Comparison of ENCODE assay signal across 27 cellular contexts in genomic region chr10:91787258-91787657, GRCh38. TPM values are rescaled to one million over a fixed set of nuclear protein-coding genes. Genes with fewer than 3 reads are reported as not detected.
A peak's percentile ranks its signal among the peaks of the same experiment; 100 is the strongest.
DNase-seq lines count a peak whose midpoint lies in the region; ATAC-seq, FAIRE-seq and TF ChIP-seq lines count a peak whose summit lies in the region.
"Had no signal": no experiment of that assay in that cellular context is flagged by ENCODE, and none has a peak within 500 bp of the region (broad histone marks: within the 10 kb centered on the region; RNA-seq: fewer than 3 reads in every experiment).

No MANE protein-coding gene starts in this region.

- in situ Hi-C loops in HepG2 (cut with HindIII; ENCODE audit: extremely low pct_ligation_motif_present, low pct_unique_long_range_greater_than_20kb), result no loop called here

- H3K4me3 Mint-ChIP-seq in activated naive CD4-positive, alpha-beta T cell treated with anti-CD3 and anti-CD28 coated beads for 36 hours, result no peak overlapping the region
- H3K4me3 Mint-ChIP-seq: CD4-positive, alpha-beta T cell; HFFc6 had no signal

- H3K4me1 ChIP-seq in HepG2 (ENCODE audit: insufficient read depth, low read length), result peaks cover 13% of the 10 kb centered on the region
- H3K4me1 ChIP-seq in right lobe of liver, result peaks cover 0 to 4% (median 0%) of the 10 kb centered on the region in 4 donors
- peaks cover 4% of the 10 kb centered on the region for H3K4me1 ChIP-seq in foreskin keratinocyte
- H3K4me1 ChIP-seq: BLaER1 had no signal

- H3K36me3 Mint-ChIP-seq in activated naive CD4-positive, alpha-beta T cell treated with anti-CD3 and anti-CD28 coated beads for 36 hours (ENCODE audit: low read depth), result no peaks in the 10 kb centered on the region

- H3K9ac ChIP-seq in HepG2 (ENCODE audit: insufficient read depth, low read depth, low read length), result no peak overlapping the region
- H3K9ac ChIP-seq: BLaER1, SK-N-SH had no signal

- intact Hi-C loops in HepG2 (cut with micrococcal nuclease; ENCODE audit: unreplicated experiment), result no loop called here
- intact Hi-C loops in right lobe of liver (cut with DNase I), result no loop called here
- intact Hi-C loops in activated naive CD4-positive, alpha-beta T cell treated with anti-CD3 and anti-CD28 coated beads for 36 hours (cut with micrococcal nuclease), result no loop called here

- no peak overlapping the region for H3K27ac Mint-ChIP-seq in activated naive CD4-positive, alpha-beta T cell treated with anti-CD3 and anti-CD28 coated beads for 36 hours
- H3K27ac Mint-ChIP-seq: CD4-positive, alpha-beta T cell; HFFc6 had no signal

- no peak for TF ChIP-seq EP300 in HepG2 (IDR thresholded peaks at IDR 0.05; ENCODE audit: low read depth in 2 of 2, low read length in 2 of 2)
- TF ChIP-seq EP300 in HepG2 (CRISPR knock-in tag; IDR thresholded peaks at IDR 0.05; ENCODE audit: borderline replicate concordance), result no peak

- H3K36me3 ChIP-seq in HepG2 (replicated peaks in 1 of 2; ENCODE audit: control insufficient read depth in 1 of 2, insufficient read depth in 2 of 2, low read length in 2 of 2) (no peaks in the 10 kb centered on the region), right lobe of liver (no peaks in the 10 kb centered on the region), bronchial epithelial cell (ENCODE audit: control insufficient read depth, insufficient read depth, low read length) (no peaks in the 10 kb centered on the region), H7 (replicated peaks; ENCODE audit: control insufficient read depth, insufficient read depth, low read length) (no peaks in the 10 kb centered on the region)
- H3K36me3 ChIP-seq: BLaER1 had no signal

- peaks cover 8% of the 10 kb centered on the region for H3K27me3 Mint-ChIP-seq in activated naive CD4-positive, alpha-beta T cell treated with anti-CD3 and anti-CD28 coated beads for 36 hours (ENCODE audit: low read depth)
- H3K27me3 Mint-ChIP-seq: CD4-positive, alpha-beta T cell had no signal

- no peaks in the 10 kb centered on the region for H3K4me1 Mint-ChIP-seq in activated naive CD4-positive, alpha-beta T cell treated with anti-CD3 and anti-CD28 coated beads for 36 hours (ENCODE audit: low read depth)

- WGBS in HepG2 (ENCODE audit: low lambda C conversion rate), result 20% methylated on average over 2 of the region's 2 CpGs
- WGBS in right lobe of liver (ENCODE audit: insufficient coverage, low coverage, low lambda C conversion rate, missing lambda C conversion rate), result 75% methylated on average over 1 of the region's 2 CpGs

- no peaks in the 10 kb centered on the region for H3K79me2 ChIP-seq in HepG2 (ENCODE audit: insufficient read depth, low read length)

- no peak overlapping the region for H3K27ac ChIP-seq in HepG2 (ENCODE audit: extremely low read length, insufficient read depth, low read length)
- H3K27ac ChIP-seq in right lobe of liver, result no peak overlapping the region
- H3K27ac ChIP-seq in foreskin keratinocyte, result no peak overlapping the region
- H3K27ac ChIP-seq: BLaER1 had no signal

- CTCF ChIA-PET in HepG2 (lab: Yijun Ruan, JAX; ENCODE audit: low intra/inter-chr PET ratio, low total read pairs), result no interaction called here
- CTCF ChIA-PET in activated naive CD4-positive, alpha-beta T cell treated with anti-CD3 and anti-CD28 coated beads for 36 hours (lab: Charles Lee), result no interaction called here

- no peak overlapping the region for H2AFZ ChIP-seq in HepG2 (ENCODE audit: low read length)

- peak; percentile 69 for ATAC-seq in HepG2
- ATAC-seq in right lobe of liver, result no peak
- peak; percentile 10 for ATAC-seq in foreskin keratinocyte
- ATAC-seq in GM21576 (IDR thresholded peaks at IDR 0.05; ENCODE audit: unreplicated experiment), result no peak

- TF ChIP-seq CTCF in HepG2 (CRISPR knock-in tag; IDR thresholded peaks at IDR 0.05), result no peak
- no peak for TF ChIP-seq CTCF in right lobe of liver (IDR thresholded peaks at IDR 0.05)
- TF ChIP-seq CTCF in bronchial epithelial cell (IDR thresholded peaks at IDR 0.05; ENCODE audit: insufficient read depth, low read length, severe bottlenecking), result no peak
- no peak for TF ChIP-seq CTCF in foreskin keratinocyte (conservative IDR thresholded peaks at IDR 0.05)

- DNase-seq in HepG2 (ENCODE audit: low spot score) (no peak), right lobe of liver (no peak), bronchial epithelial cell (ENCODE audit: low read depth) (no peak), foreskin keratinocyte (no peak), H7 (no peak)
- DNase-seq in activated naive CD4-positive, alpha-beta T cell treated with anti-CD3 and anti-CD28 coated beads for 36 hours, result no peak
- DNase-seq: 8988T; CD4-positive, alpha-beta T cell; DMS53; HFFc6; KBM-7; MV-4-11; NCI-H1105; NCI-H1436 treated with DMSO at 0.1 percent for 48 hours; NCI-H1930; NCI-H2107; NCI-H446; NCI-H524 treated with DMSO at 0.1 percent for 48 hours; NCI-H774; SK-N-SH had no signal

- H3K27me3 ChIP-seq in HepG2 (ENCODE audit: control insufficient read depth in 1 of 2, insufficient read depth in 2 of 2, low read length in 2 of 2) (no peaks in the 10 kb centered on the region; a peak in 1 of 5 replicates), right lobe of liver (no peaks in the 10 kb centered on the region), bronchial epithelial cell (ENCODE audit: control insufficient read depth, insufficient read depth, low read length) (no peaks in the 10 kb centered on the region), foreskin keratinocyte (peaks cover 5% of the 10 kb centered on the region), H7 (ENCODE audit: control insufficient read depth, insufficient read depth, low read length) (no peaks in the 10 kb centered on the region)
- H3K27me3 ChIP-seq: BLaER1 had no signal

- TF ChIP-seq POLR2A in HepG2 (IDR thresholded peaks at IDR 0.05; ENCODE audit: insufficient read depth in 1 of 2, low read depth in 2 of 2, low read length in 2 of 2) (no peak), right lobe of liver (IDR thresholded peaks at IDR 0.05) (no peak)

- H3K4me3 ChIP-seq in HepG2 (replicated peaks in 1 of 3; ENCODE audit: insufficient read depth in 1 of 3, low read depth in 2 of 3, low read length in 3 of 3), result no peak overlapping the region
- no peak overlapping the region for H3K4me3 ChIP-seq in right lobe of liver
- no peak overlapping the region for H3K4me3 ChIP-seq in bronchial epithelial cell (ENCODE audit: low read depth, low read length)
- H3K4me3 ChIP-seq in H7 (ENCODE audit: insufficient read depth, low read depth, low read length), result no peak overlapping the region
- H3K4me3 ChIP-seq: BLaER1 had no signal

- H3K9me3 ChIP-seq in HepG2 (ENCODE audit: low read length) (no peaks in the 10 kb centered on the region), right lobe of liver (no peaks in the 10 kb centered on the region)
- H3K9me3 ChIP-seq: BLaER1, SK-N-SH had no signal

- BruUV-seq in HepG2 (replicated peaks; lab: Mats Ljungman, UMichigan), result no TSS peak

- FAIRE-seq in HepG2 (lab: Jason Lieb, UNC) (no peak), bronchial epithelial cell (lab: Jason Lieb, UNC) (peak; percentile 62)
- FAIRE-seq: D721Med, G401.6, GM12891, H54, RCC 7860 had no signal

- no peaks in the 10 kb centered on the region for H4K20me1 ChIP-seq in HepG2 (ENCODE audit: insufficient read depth, low read length)
- H4K20me1 ChIP-seq: BLaER1 had no signal

- POLR2A ChIA-PET in HepG2 (lab: Yijun Ruan, JAX), result interaction anchor here (1.9 kb wide), 1 partner anchor 9 kb away, joined by 5 read pairs; no protein-coding TSS in a partner anchor

- H3K9me3 Mint-ChIP-seq in activated naive CD4-positive, alpha-beta T cell treated with anti-CD3 and anti-CD28 coated beads for 36 hours, result no peaks in the 10 kb centered on the region
- H3K9me3 Mint-ChIP-seq: CD4-positive, alpha-beta T cell; HFFc6 had no signal

- H3K4me2 ChIP-seq in HepG2 (ENCODE audit: low read depth, low read length), result no peak overlapping the region
- H3K4me2 ChIP-seq: BLaER1, SK-N-SH had no signal

- TF ChIP-seq RAD21 in HepG2 (CRISPR knock-in tag; IDR thresholded peaks at IDR 0.05), result no peak

TF ChIP-seq in HepG2, 621 proteins besides CTCF, POLR2A, EP300 and RAD21 (continues in another document):
- TF ChIP-seq SUZ12 (IDR thresholded peaks at IDR 0.05; ENCODE audit: low read depth, low read length) (no peak), THAP11 (CRISPR knock-in tag; IDR thresholded peaks at IDR 0.05) (no peak), SSRP1 (CRISPR knock-in tag; IDR thresholded peaks at IDR 0.05) (no peak), ZNF501 (CRISPR knock-in tag; IDR thresholded peaks at IDR 0.05) (no peak)

RNA-seq across cellular contexts. Expression of gene TNKS2, which starts 11.0 kb away (rescaled TPM):
- 15.2 and 25.5 TPM in 2 replicates for total RNA-seq in HepG2 (2016; rRNA removed; fragmentation: Illumina TruSeq; extraction: Trizol)
- total RNA-seq in HepG2 (2016; cell fraction: cytosol; rRNA removed; fragmentation: Illumina TruSeq; extraction: Trizol; ENCODE audit: low read depth), result 3.4 and 3.5 TPM in 2 replicates
- total RNA-seq in HepG2 (2016; cell fraction: insoluble cytoplasmic fraction; rRNA removed; fragmentation: Illumina TruSeq; extraction: Trizol), result 14.7 and 23.3 TPM in 2 replicates
- 8.9 and 9.0 TPM in 2 replicates for total RNA-seq in HepG2 (2016; cell fraction: membrane; rRNA removed; fragmentation: Illumina TruSeq; extraction: Trizol)
- total RNA-seq in HepG2 (2016; cell fraction: nucleus; rRNA removed; fragmentation: Illumina TruSeq; extraction: Trizol), result 24.7 and 28.5 TPM in 2 replicates
- polyA plus RNA-seq in HepG2 (2011; rRNA removed), result 16.9 and 19.4 TPM in 2 replicates
- polyA plus RNA-seq in HepG2 (2011; cell fraction: cytosol; rRNA removed), result 8.1 and 13.3 TPM in 2 replicates
- 18.3 and 21.6 TPM in 2 replicates for polyA plus RNA-seq in HepG2 (2011; cell fraction: nucleus; rRNA removed)
- 20.8 and 21.9 TPM in 2 replicates for polyA plus RNA-seq in HepG2 (2012)
- polyA plus RNA-seq in HepG2 (2016; cell fraction: cytosol; fragmentation: Illumina TruSeq; extraction: Trizol; ENCODE audit: low read depth), result 0.61 and 0.65 TPM in 2 replicates
- polyA plus RNA-seq in HepG2 (2016; cell fraction: insoluble cytoplasmic fraction; fragmentation: Illumina TruSeq; extraction: Trizol; ENCODE audit: low read depth), result 16.9 and 18.5 TPM in 2 replicates
- 2.2 and 3.1 TPM in 2 replicates for polyA plus RNA-seq in HepG2 (2016; cell fraction: membrane; fragmentation: Illumina TruSeq; extraction: Trizol; ENCODE audit: low read depth)
- 32.1 and 32.3 TPM in 2 replicates for polyA plus RNA-seq in HepG2 (2016; cell fraction: nucleus; fragmentation: Illumina TruSeq; extraction: Trizol; ENCODE audit: insufficient read depth, low read depth)
- 24.3 and 26.9 TPM in 2 replicates for polyA minus RNA-seq in HepG2 (2011; rRNA and poly(A)+ RNA removed; ENCODE audit: low replicate concordance)
- 29.8 and 30.1 TPM in 2 replicates for polyA minus RNA-seq in HepG2 (2011; cell fraction: cytosol; rRNA and poly(A)+ RNA removed)
- 48.7 and 54.1 TPM in 2 replicates for polyA minus RNA-seq in HepG2 (2011; cell fraction: nucleus; rRNA and poly(A)+ RNA removed)
- total RNA-seq in right lobe of liver, result 10 to 100 TPM; 11.5 to 16.6 (median 15.1) TPM
- 48.2 and 56.5 TPM in 2 replicates for total RNA-seq in bronchial epithelial cell
- 30.8 and 31.9 TPM in 2 replicates for total RNA-seq in foreskin keratinocyte
- 5.7 and 6.8 TPM in 2 replicates for polyA plus RNA-seq in foreskin keratinocyte
- 27.4 and 38.2 TPM in 2 replicates for total RNA-seq in H7 (2014; rRNA removed; shearing (Covaris generic))
- total RNA-seq in activated naive CD4-positive, alpha-beta T cell treated with anti-CD3 and anti-CD28 coated beads for 36 hours, result 10 to 100 TPM; 39.3 to 40.0 TPM

Comparison
In these comparisons a context has a peak if more than half of its experiments do, and no peak if none do; other contexts are left out.
1. ATAC-seq: peak in HepG2 (single experiment) and foreskin keratinocyte (single experiment); none in right lobe of liver (0 of 4) and GM21576 (single experiment).